8 cellular contexts compared by ENCODE assay signal in genomic region chr19:45404557-45405434, GRCh38. TPM values are rescaled to one million over a fixed set of nuclear protein-coding genes. Genes with fewer than 3 reads are reported as not detected.
DNase-seq lines count a peak whose midpoint lies in the region; ATAC-seq and TF ChIP-seq lines count a peak whose summit lies in the region.

PPP1R13L (minus strand) TSS chr19:45405069; CDS start chr19:45398318, 6,751 bp downstream.

- H3K4me3 Mint-ChIP-seq in HFFc6 (peak within 1 kb of the TSS; percentile 97), naive B cell (peak within 1 kb of the TSS; percentile 90 to 99 (median 96))

- peaks cover 65% of the 10 kb centered on the region for H3K4me1 Mint-ChIP-seq in HFFc6 (ENCODE audit: low read depth)
- peaks cover 41 to 61% (median 51%) of the 10 kb centered on the region in 3 donors for H3K4me1 Mint-ChIP-seq in naive B cell

- WGBS in esophagus squamous epithelium, 2 donors = 3 to 10% methylated on average over 10 to 21 of the region's 46 CpGs
- 6 to 8% methylated on average over 36 to 44 of the region's 46 CpGs for WGBS in tibial nerve, 2 donors

- intact Hi-C loops in esophagus squamous epithelium (cut with DNase I) = no loop called here

- H3K36me3 Mint-ChIP-seq in HFFc6 (ENCODE audit: low read depth) (peaks cover 16% of the 10 kb centered on the region), naive B cell (no peaks in the 10 kb centered on the region)

- H3K27ac ChIP-seq in esophagus squamous epithelium (peak within 1 kb of the TSS; percentile 91 to 100 (median 94)), tibial nerve (peak within 1 kb of the TSS; percentile 79 to 91 (median 88))

- DNase-seq in COLO668 (lab: John Stamatoyannopoulos, UW; ENCODE audit: unreplicated experiment) = peak; percentile 85
- no peak for DNase-seq in HFFc6
- peak; percentile 38 for DNase-seq in NCI-H345 treated with DMSO at 0.1 percent for 48 hours (lab: John Stamatoyannopoulos, UW; ENCODE audit: unreplicated experiment)
- DNase-seq in activated CD8-positive, alpha-beta memory T cell treated with anti-CD3 and anti-CD28 coated beads, Interleukin-2, amount 50 U/mL, for 4 hours = peak; percentile 49
- no peak for DNase-seq in esophagus squamous epithelium (lab: John Stamatoyannopoulos, UW)
- no peak for DNase-seq in naive B cell
- DNase-seq in tibial nerve (ENCODE audit: low spot score in 2 of 2) = no peak
- DNase-seq in globus pallidus (ENCODE audit: low spot score) = no peak

- no peak for TF ChIP-seq EP300 in tibial nerve (IDR thresholded peaks at IDR 0.05)

- TF ChIP-seq CTCF in HFFc6 (IDR thresholded peaks at IDR 0.05) (no peak), esophagus squamous epithelium (IDR thresholded peaks at IDR 0.05) (peak in 1 of 6 experiments; percentile 14), tibial nerve (IDR thresholded peaks at IDR 0.05) (no peak)

- H3K9me3 ChIP-seq in esophagus squamous epithelium = no peaks in the 10 kb centered on the region
- H3K9me3 ChIP-seq in tibial nerve = no peaks in the 10 kb centered on the region

- H3K4me3 ChIP-seq in esophagus squamous epithelium = peak within 1 kb of the TSS; percentile 56 to 81 (median 69)
- peak within 1 kb of the TSS; percentile 50 to 78 (median 68) for H3K4me3 ChIP-seq in tibial nerve

- H3K36me3 ChIP-seq in esophagus squamous epithelium = peaks cover 0 to 29% (median 0%) of the 10 kb centered on the region in 3 donors
- peaks cover 0 to 13% (median 0%) of the 10 kb centered on the region in 3 donors for H3K36me3 ChIP-seq in tibial nerve

- H3K27me3 ChIP-seq in esophagus squamous epithelium (peaks cover 0 to 29% (median 2%) of the 10 kb centered on the region in 4 donors), tibial nerve (peaks cover 5 to 36% of the 10 kb centered on the region in 2 donors)

- ATAC-seq in naive B cell (ENCODE audit: low read depth in 2 of 2) = no peak

- TF ChIP-seq POLR2A in esophagus squamous epithelium (IDR thresholded peaks at IDR 0.05) = peak in 3 of 4 donors; percentile 54 to 89 (median 70)
- TF ChIP-seq POLR2A in tibial nerve (IDR thresholded peaks at IDR 0.05) = no peak

- H3K9me3 Mint-ChIP-seq in HFFc6 = no peaks in the 10 kb centered on the region
- no peaks in the 10 kb centered on the region for H3K9me3 Mint-ChIP-seq in naive B cell

- peaks cover 17% of the 10 kb centered on the region for H3K27me3 Mint-ChIP-seq in HFFc6 (ENCODE audit: insufficient read depth)
- H3K27me3 Mint-ChIP-seq in naive B cell = peaks cover 17 to 34% (median 18%) of the 10 kb centered on the region in 3 donors

- H3K27ac Mint-ChIP-seq in HFFc6 (peak within 1 kb of the TSS; percentile 97), naive B cell (peak within 1 kb of the TSS; percentile 91 to 98 (median 95))

- H3K4me1 ChIP-seq in esophagus squamous epithelium (peaks cover 14 to 83% (median 15%) of the 10 kb centered on the region in 3 donors), tibial nerve (peaks cover 0 to 55% (median 16%) of the 10 kb centered on the region in 4 donors)

RNA-seq across cellular contexts. Expression of gene PPP1R13L, which starts in this region (rescaled TPM):
- 10 to 100 TPM; 10.2 to 24.7 (median 22.2) TPM for total RNA-seq in HFFc6 (2021; fragmentation: NEBNext Ultra II Directional; extraction: Animal tissue kit (Norgen Biotek cat#: 25700))
- total RNA-seq in esophagus squamous epithelium (100 to 1,000 TPM in 2 of 4 donors, 10 to 100 TPM in 2; 53.1 to 166 (median 87.8) TPM), tibial nerve (10 to 100 TPM; 10.0 to 27.9 (median 17.1) TPM)
- 1 to 10 TPM in 4 of 6 donors, under 1 TPM in 1, not detected in 1; 0.29 to 4.3 (median 2.5) TPM for polyA plus RNA-seq in naive B cell (ENCODE audit: low read depth in 6 of 6)

Comparison
In these comparisons a context has a peak if more than half of its experiments do, and no peak if none do; other contexts are left out.
1. DNase-seq: peak in COLO668 (single experiment), NCI-H345 treated with DMSO at 0.1 percent for 48 hours (single experiment) and activated CD8-positive, alpha-beta memory T cell treated with anti-CD3 and anti-CD28 coated beads, Interleukin-2, amount 50 U/mL, for 4 hours (single experiment); none in HFFc6 (single experiment), esophagus squamous epithelium (single experiment), naive B cell (single experiment), tibial nerve (0 of 2) and globus pallidus (single experiment).
2. POLR2A ChIP-seq: peak in esophagus squamous epithelium (3 of 4); none in tibial nerve (0 of 2).